Comparison of ENCODE assay signal across 30 cellular contexts in the genomic region with DNA sequence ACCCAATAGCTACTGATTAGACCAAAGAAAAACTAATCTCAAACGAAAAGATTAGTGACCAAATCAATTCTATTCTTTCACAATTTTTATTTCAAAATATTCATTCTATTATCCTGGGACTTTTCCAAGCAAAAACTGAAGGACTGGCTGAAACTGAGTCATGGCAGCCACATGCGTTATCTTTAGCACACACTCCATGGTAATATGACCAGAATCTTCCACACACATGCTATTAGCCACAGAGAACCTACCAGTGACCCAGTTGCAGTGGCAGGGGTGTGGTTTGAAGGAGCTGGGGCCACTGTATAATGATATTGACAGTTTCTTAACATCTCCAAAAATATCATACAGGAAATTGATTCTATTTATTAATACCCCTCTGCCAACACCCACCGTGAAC.
"Had no signal": no experiment of that assay in that cellular context is flagged by ENCODE, and none has a peak within 500 bp of the region (broad histone marks: within the 10 kb centered on the region; RNA-seq: fewer than 3 reads in every experiment).

No MANE protein-coding gene starts in this region.

- H3K9me3 Mint-ChIP-seq: activated CD4-positive, alpha-beta memory T cell treated with anti-CD3 and anti-CD28 coated beads, Interleukin-2, amount 10 ng/mL, durations not matched to agents 7 days and 5 days; activated CD4-positive, alpha-beta T cell treated with anti-CD3 and anti-CD28 coated beads, Interleukin-2, amount 10 ng/mL, durations not matched to agents 7 days and 5 days; activated naive CD4-positive, alpha-beta T cell treated with anti-CD3 and anti-CD28 coated beads, Interleukin-2, amount 10 ng/mL, durations not matched to agents 7 days and 5 days; activated naive CD4-positive, alpha-beta T cell treated with anti-CD3 and anti-CD28 coated beads, Interleukin-2, amount 50 U/mL, for 72 hours; activated naive CD8-positive, alpha-beta T cell treated with anti-CD3 and anti-CD28 coated beads, Interleukin-2, amount 10 ng/mL, durations not matched to agents 7 days and 5 days; activated T-cell treated with anti-CD3 and anti-CD28 coated beads, Interleukin-2, amount 50 U/mL, for 24 hours; activated T-cell treated with anti-CD3 and anti-CD28 coated beads, Interleukin-2, amount 50 U/mL, for 72 hours; central memory CD8-positive, alpha-beta T cell; endodermal cell; T-helper 2 cell treated with Interferon-gamma antibody and Interleukin-4, amounts not matched to agents 5 μg/mL and 100 μg/mL, for 36 hours had no signal

- H3K4me3 Mint-ChIP-seq: activated CD4-positive, alpha-beta memory T cell treated with anti-CD3 and anti-CD28 coated beads, Interleukin-2, amount 10 ng/mL, durations not matched to agents 7 days and 5 days; activated CD4-positive, alpha-beta T cell treated with anti-CD3 and anti-CD28 coated beads, Interleukin-2, amount 10 ng/mL, durations not matched to agents 7 days and 5 days; activated naive CD4-positive, alpha-beta T cell treated with anti-CD3 and anti-CD28 coated beads, Interleukin-2, amount 10 ng/mL, durations not matched to agents 7 days and 5 days; activated naive CD8-positive, alpha-beta T cell treated with anti-CD3 and anti-CD28 coated beads, Interleukin-2, amount 10 ng/mL, durations not matched to agents 7 days and 5 days; activated T-cell treated with anti-CD3 and anti-CD28 coated beads, Interleukin-2, amount 50 U/mL, for 24 hours; activated T-cell treated with anti-CD3 and anti-CD28 coated beads, Interleukin-2, amount 50 U/mL, for 72 hours; central memory CD8-positive, alpha-beta T cell; dendritic cell treated with granulocyte-macrophage colony-stimulating factor and Interleukin-4, amounts not matched to agents 40 ng/mL and 50 ng/mL, for 4 days; endodermal cell; T-helper 17 cell; T-helper 2 cell treated with Interferon-gamma antibody and Interleukin-4, amounts not matched to agents 5 μg/mL and 100 μg/mL, for 36 hours had no signal

- H3K79me2 ChIP-seq: hepatocyte had no signal

- H3K27me3 Mint-ChIP-seq: dendritic cell treated with granulocyte-macrophage colony-stimulating factor and Interleukin-4, amounts not matched to agents 40 ng/mL and 50 ng/mL, for 4 days had no signal

- H3K27ac ChIP-seq: ascending aorta, brain microvascular endothelial cell, coronary artery, dorsolateral prefrontal cortex, esophagus muscularis mucosa, gastroesophageal sphincter, heart right ventricle, hepatocyte had no signal

- H3K36me3 ChIP-seq: ascending aorta, brain microvascular endothelial cell, esophagus muscularis mucosa, gastroesophageal sphincter, heart right ventricle had no signal

- H3K27ac Mint-ChIP-seq: activated CD4-positive, alpha-beta memory T cell treated with anti-CD3 and anti-CD28 coated beads, Interleukin-2, amount 10 ng/mL, durations not matched to agents 7 days and 5 days; activated CD4-positive, alpha-beta T cell treated with anti-CD3 and anti-CD28 coated beads, Interleukin-2, amount 10 ng/mL, durations not matched to agents 7 days and 5 days; activated naive CD4-positive, alpha-beta T cell treated with anti-CD3 and anti-CD28 coated beads, Interleukin-2, amount 10 ng/mL, durations not matched to agents 7 days and 5 days; activated naive CD4-positive, alpha-beta T cell treated with anti-CD3 and anti-CD28 coated beads, Interleukin-2, amount 50 U/mL, for 72 hours; activated naive CD8-positive, alpha-beta T cell treated with anti-CD3 and anti-CD28 coated beads, Interleukin-2, amount 10 ng/mL, durations not matched to agents 7 days and 5 days; activated T-cell treated with anti-CD3 and anti-CD28 coated beads, Interleukin-2, amount 50 U/mL, for 24 hours; dendritic cell treated with granulocyte-macrophage colony-stimulating factor and Interleukin-4, amounts not matched to agents 40 ng/mL and 50 ng/mL, for 4 days; endodermal cell; T-helper 17 cell; T-helper 2 cell treated with Interferon-gamma antibody and Interleukin-4, amounts not matched to agents 5 μg/mL and 100 μg/mL, for 36 hours had no signal

- H3K9me3 ChIP-seq: ascending aorta, esophagus muscularis mucosa, gastroesophageal sphincter, heart right ventricle had no signal

- H3K4me1 ChIP-seq: heart right ventricle had no signal

- H3K36me3 Mint-ChIP-seq: activated naive CD4-positive, alpha-beta T cell treated with anti-CD3 and anti-CD28 coated beads, Interleukin-2, amount 10 ng/mL, durations not matched to agents 7 days and 5 days; activated naive CD4-positive, alpha-beta T cell treated with anti-CD3 and anti-CD28 coated beads, Interleukin-2, amount 50 U/mL, for 72 hours; activated naive CD8-positive, alpha-beta T cell treated with anti-CD3 and anti-CD28 coated beads, Interleukin-2, amount 10 ng/mL, durations not matched to agents 7 days and 5 days had no signal

- ATAC-seq: activated naive CD4-positive, alpha-beta T cell treated with anti-CD3 and anti-CD28 coated beads, Interleukin-2, amount 50 U/mL, for 72 hours; activated T-cell treated with anti-CD3 and anti-CD28 coated beads, Interleukin-2, amount 50 U/mL, for 72 hours; gastroesophageal sphincter; heart right ventricle; T-helper 17 cell had no signal

- H3K27me3 ChIP-seq: ascending aorta, brain microvascular endothelial cell, esophagus muscularis mucosa, gastroesophageal sphincter, heart right ventricle, hepatocyte had no signal

- H3K4me1 Mint-ChIP-seq: activated CD4-positive, alpha-beta memory T cell treated with anti-CD3 and anti-CD28 coated beads, Interleukin-2, amount 10 ng/mL, durations not matched to agents 7 days and 5 days; activated CD4-positive, alpha-beta T cell treated with anti-CD3 and anti-CD28 coated beads, Interleukin-2, amount 10 ng/mL, durations not matched to agents 7 days and 5 days; activated naive CD4-positive, alpha-beta T cell treated with anti-CD3 and anti-CD28 coated beads, Interleukin-2, amount 10 ng/mL, durations not matched to agents 7 days and 5 days; activated naive CD8-positive, alpha-beta T cell treated with anti-CD3 and anti-CD28 coated beads, Interleukin-2, amount 10 ng/mL, durations not matched to agents 7 days and 5 days; central memory CD8-positive, alpha-beta T cell; T-helper 17 cell had no signal

- H2AFZ ChIP-seq: hepatocyte had no signal

- H3K4me2 ChIP-seq: hepatocyte had no signal

- DNase-seq: activated CD4-positive, alpha-beta memory T cell treated with anti-CD3 and anti-CD28 coated beads, Interleukin-2, amount 10 ng/mL, durations not matched to agents 7 days and 5 days; activated CD4-positive, alpha-beta T cell treated with anti-CD3 and anti-CD28 coated beads for 1 hour; activated CD4-positive, alpha-beta T cell treated with anti-CD3 and anti-CD28 coated beads for 4 hours; activated CD4-positive, alpha-beta T cell treated with anti-CD3 and anti-CD28 coated beads, Interleukin-2, amount 10 ng/mL, durations not matched to agents 7 days and 5 days; activated CD4-positive, alpha-beta T cell treated with anti-CD3 and anti-CD28 coated beads, Interleukin-2, amount 50 U/mL, for 4 hours; activated CD8-positive, alpha-beta memory T cell treated with anti-CD3 and anti-CD28 coated beads, Interleukin-2, amount 50 U/mL, for 48 hours; activated gamma-delta T cell; activated naive CD4-positive, alpha-beta T cell; activated naive CD4-positive, alpha-beta T cell treated with anti-CD3 and anti-CD28 coated beads, Interleukin-2, amount 10 ng/mL, durations not matched to agents 7 days and 5 days; activated naive CD8-positive, alpha-beta T cell treated with anti-CD3 and anti-CD28 coated beads, Interleukin-2, amount 10 ng/mL, durations not matched to agents 7 days and 5 days; activated T-cell treated with anti-CD3 and anti-CD28 coated beads for 4 hours; activated T-cell treated with anti-CD3 and anti-CD28 coated beads, Interleukin-2, amount 50 U/mL, for 24 hours; activated T-cell treated with anti-CD3 and anti-CD28 coated beads, Interleukin-2, amount 50 U/mL, for 72 hours; brain microvascular endothelial cell; dorsolateral prefrontal cortex; effector memory CD4-positive, alpha-beta T cell; endodermal cell; foreskin melanocyte; heart right ventricle; T-helper 17 cell; T1000 had no signal

- H3K4me3 ChIP-seq: ascending aorta, coronary artery, dorsolateral prefrontal cortex, esophagus muscularis mucosa, gastroesophageal sphincter, heart right ventricle, hepatocyte had no signal
